Comparison of ENCODE assay signal across 6 cellular contexts in genomic region chr5:177304392-177305119, GRCh38. TPM values are rescaled to one million over a fixed set of nuclear protein-coding genes. Genes with fewer than 3 reads are reported as not detected.
DNase-seq lines count a peak whose midpoint lies in the region; ATAC-seq and TF ChIP-seq lines count a peak whose summit lies in the region.

No MANE protein-coding gene starts in this region.

- no peaks in the 10 kb centered on the region for H3K27me3 ChIP-seq in body of pancreas

- peaks cover 75% of the 10 kb centered on the region for H3K4me1 ChIP-seq in body of pancreas

- H3K27ac Mint-ChIP-seq in osteocyte (ENCODE audit: unreplicated experiment) = peak overlapping the region; percentile 86

- peak overlapping the region; percentile 93 for H3K4me3 Mint-ChIP-seq in osteocyte (ENCODE audit: unreplicated experiment)

- DNase-seq in NCI-H82 (lab: John Stamatoyannopoulos, UW) = peak; percentile 15
- no peak for DNase-seq in NCI-H82 treated with DMSO at 0.1 percent for 48 hours (lab: John Stamatoyannopoulos, UW; ENCODE audit: unreplicated experiment)
- no peak for DNase-seq in body of pancreas
- no peak for DNase-seq in osteocyte (ENCODE audit: extremely low spot score, unreplicated experiment)

- peak overlapping the region; percentile 81 to 93 (median 90) for H3K27ac ChIP-seq in body of pancreas

- peaks cover 48% of the 10 kb centered on the region for H3K4me1 Mint-ChIP-seq in osteocyte (ENCODE audit: unreplicated experiment)

- H3K9me3 ChIP-seq in body of pancreas = no peaks in the 10 kb centered on the region

- TF ChIP-seq CTCF in body of pancreas (IDR thresholded peaks at IDR 0.05) (no peak), osteocyte (IDR thresholded peaks at IDR 0.05) (no peak)

- H3K36me3 ChIP-seq in body of pancreas (replicated peaks in 1 of 2; ENCODE audit: insufficient read depth in 1 of 2, low read depth in 2 of 2) = peaks cover 0 to 8% of the 10 kb centered on the region in 2 donors

- ATAC-seq in body of pancreas (no peak), HG03108 (IDR thresholded peaks at IDR 0.05; ENCODE audit: unreplicated experiment) (no peak), GM18868 (IDR thresholded peaks at IDR 0.05; ENCODE audit: unreplicated experiment) (no peak)

- H3K9me3 Mint-ChIP-seq in osteocyte (ENCODE audit: unreplicated experiment) = no peaks in the 10 kb centered on the region

- H3K27me3 Mint-ChIP-seq in osteocyte (ENCODE audit: unreplicated experiment) = no peaks in the 10 kb centered on the region

- intact Hi-C loops in body of pancreas (cut with DNase I) = no loop called here

- WGBS in body of pancreas, 2 donors = 16 to 17% methylated on average over 8 to 19 of the region's 19 CpGs

- peak overlapping the region; percentile 70 to 80 for H3K4me3 ChIP-seq in body of pancreas

- H3K36me3 Mint-ChIP-seq in osteocyte (ENCODE audit: unreplicated experiment) = peaks cover 10% of the 10 kb centered on the region

- no peak for TF ChIP-seq POLR2A in body of pancreas (IDR thresholded peaks at IDR 0.05)

RNA-seq across cellular contexts. Expression of gene PRELID1, which starts 1.0 kb away (rescaled TPM):
- total RNA-seq in body of pancreas (10 to 100 TPM; 63.3 to 91.8 TPM), osteocyte (98.8 and 102 TPM in 2 replicates)

RNA-seq across cellular contexts. Expression of gene RAB24, which starts 1.0 kb away (rescaled TPM):
- 10 to 100 TPM; 79.1 to 92.0 TPM for total RNA-seq in body of pancreas
- total RNA-seq in osteocyte = 47.8 and 49.5 TPM in 2 replicates

RNA-seq across cellular contexts. Expression of gene MXD3, which starts 7.1 kb away (rescaled TPM):
- 10 to 100 TPM; 13.2 to 21.4 TPM for total RNA-seq in body of pancreas
- total RNA-seq in osteocyte = 10.7 and 11.1 TPM in 2 replicates

RNA-seq across cellular contexts. Expression of gene LMAN2, which starts 46.9 kb away (rescaled TPM):
- total RNA-seq in body of pancreas (100 to 1,000 TPM; 218 to 227 TPM), osteocyte (102 and 109 TPM in 2 replicates)

RNA-seq across cellular contexts. Expression of gene RGS14, which starts 53.2 kb away (rescaled TPM):
- total RNA-seq in body of pancreas (10 to 100 TPM; 15.0 to 39.2 TPM), osteocyte (6.2 and 7.4 TPM in 2 replicates)
